ENCODE assay signal across 1 cellular context in genomic region chr3:179731544-179731943, GRCh38.
TF ChIP-seq lines count a peak whose summit lies in the region.

No MANE protein-coding gene starts in this region.

TF ChIP-seq in HepG2, 621 proteins besides CTCF, POLR2A, EP300 and RAD21 (continued from another document):
- TF ChIP-seq, protein P1, sequence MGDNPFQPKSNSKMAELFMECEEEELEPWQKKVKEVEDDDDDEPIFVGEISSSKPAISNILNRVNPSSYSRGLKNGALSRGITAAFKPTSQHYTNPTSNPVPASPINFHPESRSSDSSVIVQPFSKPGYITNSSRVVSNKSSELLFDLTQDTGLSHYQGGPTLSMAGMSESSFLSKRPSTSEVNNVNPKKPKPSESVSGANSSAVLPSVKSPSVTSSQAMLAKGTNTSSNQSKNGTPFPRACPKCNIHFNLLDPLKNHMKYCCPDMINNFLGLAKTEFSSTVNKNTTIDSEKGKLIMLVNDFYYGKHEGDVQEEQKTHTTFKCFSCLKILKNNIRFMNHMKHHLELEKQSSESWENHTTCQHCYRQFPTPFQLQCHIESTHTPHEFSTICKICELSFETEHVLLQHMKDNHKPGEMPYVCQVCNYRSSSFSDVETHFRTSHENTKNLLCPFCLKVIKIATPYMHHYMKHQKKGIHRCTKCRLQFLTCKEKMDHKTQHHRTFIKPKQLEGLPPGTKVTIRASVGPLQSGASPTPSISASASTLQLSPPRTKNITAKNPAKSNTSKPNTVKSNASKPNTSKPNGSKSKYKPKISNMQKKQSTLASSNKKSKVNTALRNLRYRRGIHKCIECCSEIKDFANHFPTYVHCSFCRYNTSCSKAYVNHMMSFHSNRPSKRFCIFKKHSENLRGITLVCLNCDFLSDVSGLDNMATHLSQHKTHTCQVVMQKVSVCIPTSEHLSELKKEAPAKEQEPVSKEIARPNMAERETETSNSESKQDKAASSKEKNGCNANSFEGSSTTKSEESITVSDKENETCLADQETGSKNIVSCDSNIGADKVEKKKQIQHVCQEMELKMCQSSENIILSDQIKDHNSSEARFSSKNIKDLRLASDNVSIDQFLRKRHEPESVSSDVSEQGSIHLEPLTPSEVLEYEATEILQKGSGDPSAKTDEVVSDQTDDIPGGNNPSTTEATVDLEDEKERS (CRISPR knock-in tag; IDR thresholded peaks at IDR 0.05): no peak
- TF ChIP-seq ZNF552 (CRISPR knock-in tag; IDR thresholded peaks at IDR 0.05; ENCODE audit: borderline replicate concordance) (no peak), ZNF841 (CRISPR knock-in tag; IDR thresholded peaks at IDR 0.05; ENCODE audit: borderline replicate concordance) (no peak), ZFY (CRISPR knock-in tag; IDR thresholded peaks at IDR 0.05) (no peak)
